ENCODE assay signal across 1 cellular context in the genomic region with DNA sequence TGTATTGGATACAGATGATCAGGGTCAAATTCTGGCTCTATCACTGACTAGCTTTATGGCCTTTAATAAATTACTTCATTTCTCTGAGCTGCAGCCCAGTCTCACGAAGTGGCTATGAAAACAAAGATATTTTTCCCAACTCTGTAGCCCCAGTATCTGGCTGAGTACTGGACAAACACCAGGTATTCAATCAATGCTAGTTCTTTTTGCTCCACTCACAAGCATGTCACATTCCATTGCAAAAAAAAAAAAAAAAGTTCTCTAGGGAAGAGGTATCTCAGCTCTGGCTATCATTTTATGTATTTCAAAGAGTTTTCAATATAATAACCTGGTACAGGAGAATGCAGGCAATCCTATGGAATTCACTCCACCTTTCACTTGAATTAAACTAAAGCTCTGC.
TF ChIP-seq lines count a peak whose summit lies in the region.

No MANE protein-coding gene starts in this region.

TF ChIP-seq in WTC11, 78 proteins besides CTCF, POLR2A, EP300 and RAD21:
- TF ChIP-seq, protein P1, sequence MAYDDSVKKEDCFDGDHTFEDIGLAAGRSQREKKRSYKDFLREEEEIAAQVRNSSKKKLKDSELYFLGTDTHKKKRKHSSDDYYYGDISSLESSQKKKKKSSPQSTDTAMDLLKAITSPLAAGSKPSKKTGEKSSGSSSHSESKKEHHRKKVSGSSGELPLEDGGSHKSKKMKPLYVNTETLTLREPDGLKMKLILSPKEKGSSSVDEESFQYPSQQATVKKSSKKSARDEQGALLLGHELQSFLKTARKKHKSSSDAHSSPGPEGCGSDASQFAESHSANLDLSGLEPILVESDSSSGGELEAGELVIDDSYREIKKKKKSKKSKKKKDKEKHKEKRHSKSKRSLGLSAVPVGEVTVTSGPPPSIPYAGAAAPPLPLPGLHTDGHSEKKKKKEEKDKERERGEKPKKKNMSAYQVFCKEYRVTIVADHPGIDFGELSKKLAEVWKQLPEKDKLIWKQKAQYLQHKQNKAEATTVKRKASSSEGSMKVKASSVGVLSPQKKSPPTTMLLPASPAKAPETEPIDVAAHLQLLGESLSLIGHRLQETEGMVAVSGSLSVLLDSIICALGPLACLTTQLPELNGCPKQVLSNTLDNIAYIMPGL (CRISPR knock-in tag; IDR thresholded peaks at IDR 0.05), result no peak
- TF ChIP-seq ZNF317 (CRISPR knock-in tag; IDR thresholded peaks at IDR 0.05; ENCODE audit: borderline replicate concordance, low read depth) (no peak), ATF1 (CRISPR knock-in tag; IDR thresholded peaks at IDR 0.05) (no peak), GABPB1 (CRISPR knock-in tag; IDR thresholded peaks at IDR 0.05) (no peak)
- TF ChIP-seq, protein P2, sequence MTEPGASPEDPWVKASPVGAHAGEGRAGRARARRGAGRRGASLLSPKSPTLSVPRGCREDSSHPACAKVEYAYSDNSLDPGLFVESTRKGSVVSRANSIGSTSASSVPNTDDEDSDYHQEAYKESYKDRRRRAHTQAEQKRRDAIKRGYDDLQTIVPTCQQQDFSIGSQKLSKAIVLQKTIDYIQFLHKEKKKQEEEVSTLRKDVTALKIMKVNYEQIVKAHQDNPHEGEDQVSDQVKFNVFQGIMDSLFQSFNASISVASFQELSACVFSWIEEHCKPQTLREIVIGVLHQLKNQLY (CRISPR knock-in tag; IDR thresholded peaks at IDR 0.05), result no peak
- TF ChIP-seq, protein P3, sequence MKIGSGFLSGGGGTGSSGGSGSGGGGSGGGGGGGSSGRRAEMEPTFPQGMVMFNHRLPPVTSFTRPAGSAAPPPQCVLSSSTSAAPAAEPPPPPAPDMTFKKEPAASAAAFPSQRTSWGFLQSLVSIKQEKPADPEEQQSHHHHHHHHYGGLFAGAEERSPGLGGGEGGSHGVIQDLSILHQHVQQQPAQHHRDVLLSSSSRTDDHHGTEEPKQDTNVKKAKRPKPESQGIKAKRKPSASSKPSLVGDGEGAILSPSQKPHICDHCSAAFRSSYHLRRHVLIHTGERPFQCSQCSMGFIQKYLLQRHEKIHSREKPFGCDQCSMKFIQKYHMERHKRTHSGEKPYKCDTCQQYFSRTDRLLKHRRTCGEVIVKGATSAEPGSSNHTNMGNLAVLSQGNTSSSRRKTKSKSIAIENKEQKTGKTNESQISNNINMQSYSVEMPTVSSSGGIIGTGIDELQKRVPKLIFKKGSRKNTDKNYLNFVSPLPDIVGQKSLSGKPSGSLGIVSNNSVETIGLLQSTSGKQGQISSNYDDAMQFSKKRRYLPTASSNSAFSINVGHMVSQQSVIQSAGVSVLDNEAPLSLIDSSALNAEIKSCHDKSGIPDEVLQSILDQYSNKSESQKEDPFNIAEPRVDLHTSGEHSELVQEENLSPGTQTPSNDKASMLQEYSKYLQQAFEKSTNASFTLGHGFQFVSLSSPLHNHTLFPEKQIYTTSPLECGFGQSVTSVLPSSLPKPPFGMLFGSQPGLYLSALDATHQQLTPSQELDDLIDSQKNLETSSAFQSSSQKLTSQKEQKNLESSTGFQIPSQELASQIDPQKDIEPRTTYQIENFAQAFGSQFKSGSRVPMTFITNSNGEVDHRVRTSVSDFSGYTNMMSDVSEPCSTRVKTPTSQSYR (CRISPR knock-in tag; IDR thresholded peaks at IDR 0.05), result no peak
TF ChIP-seq in WTC11: peak in this region for 0.
